In genomic region chr1:150575072-150575489, GRCh38 we compare ENCODE assay signal across 8 cellular contexts. TPM values are rescaled to one million over a fixed set of nuclear protein-coding genes. Genes with fewer than 3 reads are reported as not detected.
DNase-seq lines count a peak whose midpoint lies in the region; ATAC-seq, FAIRE-seq and TF ChIP-seq lines count a peak whose summit lies in the region.

No MANE protein-coding gene starts in this region.

- intact Hi-C loops in psoas muscle (cut with DNase I) = loop anchor here (5.0 kb wide), 1 partner anchor 47 kb away; no protein-coding TSS in a partner anchor

- no peaks in the 10 kb centered on the region for H3K9me2 ChIP-seq in SU-DHL-6 (replicated peaks; ENCODE audit: insufficient read depth, low read length)

- peak overlapping the region; percentile 99 for H3K9ac ChIP-seq in SU-DHL-6 (ENCODE audit: low read length)

- H3K4me1 ChIP-seq in psoas muscle = peaks cover 37% of the 10 kb centered on the region

- DNase-seq in ELR (ENCODE audit: low read depth) (peak; percentile 35), fibroblast of mammary gland (ENCODE audit: low read depth) (no peak), psoas muscle (peak in 1 of 2 donors; percentile 51), NCI-H774 (lab: John Stamatoyannopoulos, UW) (no peak), GM12892 (ENCODE audit: insufficient read length) (no peak)
- no peak for DNase-seq in stimulated activated CD4-positive, alpha-beta T cell treated with anti-CD3 and anti-CD28 coated beads, Interleukin-12 subunit alpha, Interleukin-12 subunit beta, amount 100 ng/mL, for 4 hours

- no peak for TF ChIP-seq CTCF in SU-DHL-6 (IDR thresholded peaks at IDR 0.05; ENCODE audit: insufficient read depth, low read length, poor library complexity, severe bottlenecking)
- TF ChIP-seq CTCF in fibroblast of mammary gland (conservative IDR thresholded peaks at IDR 0.05; ENCODE audit: control insufficient read depth, insufficient read depth, low read depth, low read length) = no peak
- no peak for TF ChIP-seq CTCF in psoas muscle (IDR thresholded peaks at IDR 0.05)

- H3K9me3 ChIP-seq in SU-DHL-6 (ENCODE audit: insufficient read depth, low read length) (no peaks in the 10 kb centered on the region), psoas muscle (no peaks in the 10 kb centered on the region)

- H3K79me2 ChIP-seq in SU-DHL-6 (ENCODE audit: insufficient read depth, low read length) = peaks cover 76% of the 10 kb centered on the region

- peak overlapping the region; percentile 91 for H3K27ac ChIP-seq in SU-DHL-6 (ENCODE audit: low read depth, low read length)
- peak overlapping the region; percentile 100 for H3K27ac ChIP-seq in psoas muscle

- H2AFZ ChIP-seq in SU-DHL-6 (ENCODE audit: low read depth, low read length, severe bottlenecking) = no peak overlapping the region

- ATAC-seq in psoas muscle = peak; percentile 53 to 68 (median 63)
- no peak for ATAC-seq in HG02798 (IDR thresholded peaks at IDR 0.05; ENCODE audit: poor library complexity, unreplicated experiment)

- no peaks in the 10 kb centered on the region for H3K27me3 ChIP-seq in SU-DHL-6 (ENCODE audit: low read length)
- H3K27me3 ChIP-seq in psoas muscle (ENCODE audit: insufficient read depth in 3 of 3, low read length in 2 of 3) = no peaks in the 10 kb centered on the region

- 10 to 14% (median 11%) methylated on average over 4 of the region's 4 CpGs for WGBS in psoas muscle, 3 donors

- FAIRE-seq in GM12892 (lab: Jason Lieb, UNC) = no peak

- no peak for TF ChIP-seq POLR2A in GM12892 (IDR thresholded peaks at IDR 0.05; ENCODE audit: low read depth, low read length)

- peaks cover 77% of the 10 kb centered on the region for H3F3A ChIP-seq in SU-DHL-6 (ENCODE audit: insufficient read depth)

- peaks cover 52% of the 10 kb centered on the region for H4K20me1 ChIP-seq in SU-DHL-6 (ENCODE audit: low read depth, low read length)

- peak overlapping the region; percentile 81 for H3K4me2 ChIP-seq in SU-DHL-6 (ENCODE audit: low read depth, low read length, poor library complexity, severe bottlenecking)

- H3K4me3 ChIP-seq in SU-DHL-6 (ENCODE audit: insufficient read depth, low read length, poor library complexity, severe bottlenecking) (peak overlapping the region; percentile 96), fibroblast of mammary gland (ENCODE audit: control insufficient read depth, low read depth, low read length) (peak overlapping the region; percentile 86), psoas muscle (peak overlapping the region; percentile 92)

- H3K36me3 ChIP-seq in SU-DHL-6 (ENCODE audit: low read length) (peaks cover 60% of the 10 kb centered on the region), psoas muscle (ENCODE audit: insufficient read depth in 1 of 2, low read depth in 1 of 2) (peaks cover 18 to 73% of the 10 kb centered on the region in 2 donors)

RNA-seq across cellular contexts. Expression of gene MCL1, which starts 4.3 kb away (rescaled TPM):
- 100 to 1,000 TPM; 101 to 192 (median 129) TPM for total RNA-seq in psoas muscle
- 100 to 1,000 TPM in 2 of 3 donors, 10 to 100 TPM in 1; 97.2 to 179 (median 108) TPM for polyA plus RNA-seq in psoas muscle
- polyA plus RNA-seq in GM12892 (2012; ENCODE audit: missing spikeins) = 112 TPM

RNA-seq across cellular contexts. Expression of gene ADAMTSL4, which starts 25.9 kb away (rescaled TPM):
- total RNA-seq in psoas muscle = 100 to 1,000 TPM in 1 of 4 donors, 10 to 100 TPM in 3; 17.1 to 109 (median 31.6) TPM
- polyA plus RNA-seq in psoas muscle = 10 to 100 TPM in 2 of 3 donors, 1 to 10 TPM in 1; 7.4 to 32.6 (median 20.4) TPM
- 0.49 TPM for polyA plus RNA-seq in GM12892 (2012; ENCODE audit: missing spikeins)

RNA-seq across cellular contexts. Expression of gene ENSA, which starts 54.3 kb away (rescaled TPM):
- total RNA-seq in psoas muscle = 100 to 1,000 TPM; 120 to 196 (median 162) TPM
- polyA plus RNA-seq in psoas muscle = 100 to 1,000 TPM in 2 of 3 donors, 10 to 100 TPM in 1; 76.7 to 199 (median 130) TPM
- 243 TPM for polyA plus RNA-seq in GM12892 (2012; ENCODE audit: missing spikeins)

RNA-seq across cellular contexts. Expression of gene FALEC, which starts 59.5 kb away (rescaled TPM):
- not detected for total RNA-seq in psoas muscle
- polyA plus RNA-seq in psoas muscle = 1 to 10 TPM in 1 of 3 donors, under 1 TPM in 2; 0.38 to 1.2 (median 0.39) TPM
- polyA plus RNA-seq in GM12892 (2012; ENCODE audit: missing spikeins) = 1.00 TPM
